In the genomic region with DNA sequence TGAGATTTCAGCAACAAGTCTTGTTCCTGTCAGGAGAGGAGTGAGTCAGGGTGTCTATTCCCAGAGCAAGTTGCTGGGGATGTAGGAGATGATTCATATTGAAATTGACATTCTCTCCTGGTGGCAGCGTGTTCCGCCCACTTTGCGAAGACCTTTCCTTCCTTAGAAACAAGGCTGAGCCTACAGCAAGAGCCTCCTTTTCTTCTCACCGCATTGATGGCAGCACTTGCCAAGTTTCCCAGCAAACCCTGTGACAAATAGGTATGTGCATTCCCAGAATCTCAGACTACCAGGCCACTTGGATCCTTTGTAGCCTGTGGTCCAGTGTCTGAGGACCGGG, we compare ENCODE assay signal across 10 cellular contexts.
DNase-seq lines count a peak whose midpoint lies in the region; ATAC-seq and TF ChIP-seq lines count a peak whose summit lies in the region.
"Had no signal": no experiment of that assay in that cellular context is flagged by ENCODE, and none has a peak within 500 bp of the region (broad histone marks: within the 10 kb centered on the region; RNA-seq: fewer than 3 reads in every experiment).

No MANE protein-coding gene starts in this region.

- H3K9me3 ChIP-seq in SK-N-SH: no peaks in the 10 kb centered on the region
- no peaks in the 10 kb centered on the region for H3K9me3 ChIP-seq in WERI-Rb-1 (ENCODE audit: severe bottlenecking)

- POLR2A ChIA-PET in SK-N-SH (lab: Yijun Ruan, JAX): no interaction called here

- no peak overlapping the region for H2AFZ ChIP-seq in SK-N-SH (ENCODE audit: low read depth)

- H3K4me2 ChIP-seq in SK-N-SH: no peak overlapping the region

- H4K20me1 ChIP-seq in SK-N-SH (ENCODE audit: insufficient read depth): no peaks in the 10 kb centered on the region

- DNase-seq in SK-N-SH (no peak), anterior cingulate cortex (lab: John Stamatoyannopoulos, UW) (peak in 30 of 58 donors; percentile 11 to 76 (median 42)), iPS-NIHi7 (ENCODE audit: extremely low spot score) (peak; percentile 36), smooth muscle cell of the brain vasculature (ENCODE audit: low read depth, low spot score) (peak; percentile 78), WERI-Rb-1 (no peak), NCI-H1436 (lab: John Stamatoyannopoulos, UW) (no peak)
- DNase-seq: central memory CD4-positive, alpha-beta T cell had no signal

- TF ChIP-seq CTCF in SK-N-SH (IDR thresholded peaks at IDR 0.05): no peak
- no peak for TF ChIP-seq CTCF in WERI-Rb-1 (IDR thresholded peaks at IDR 0.05; ENCODE audit: low read depth, low read length)

- no peak; the same call in 2 of the 3 replicates for ATAC-seq in SK-N-SH treated with all-trans-retinoic acid at 6 μM for 48 hours
- no peak for ATAC-seq in GM21447 (IDR thresholded peaks at IDR 0.05; ENCODE audit: unreplicated experiment)

- H3K4me1 ChIP-seq in SK-N-SH (ENCODE audit: control insufficient read depth in 1 of 2, insufficient read depth in 2 of 2, low read depth in 1 of 2, low read length in 1 of 2): peaks cover 8 to 26% of the 10 kb centered on the region in 2 experiments; a peak in 3 of 4 replicates

- no peaks in the 10 kb centered on the region for H3K9me2 ChIP-seq in SK-N-SH

- TF ChIP-seq EP300 in SK-N-SH (IDR thresholded peaks at IDR 0.05; ENCODE audit: borderline replicate concordance in 1 of 2, low read depth in 1 of 2, low read length in 1 of 2): no peak

- H3K79me2 ChIP-seq in SK-N-SH (ENCODE audit: insufficient read depth): no peaks in the 10 kb centered on the region

- H3K27ac ChIP-seq in SK-N-SH (ENCODE audit: low read depth in 2 of 2, low read length in 1 of 2): no peak overlapping the region
- no peak overlapping the region for H3K27ac ChIP-seq in WERI-Rb-1
- H3K27ac ChIP-seq: 22Rv1 had no signal

- 64% methylated on average over 5 of the region's 5 CpGs for whole genome bisulfite sequencing in SK-N-SH (ENCODE audit: low lambda C conversion rate)

- H3K36me3 ChIP-seq in SK-N-SH (replicated peaks in 1 of 2; ENCODE audit: control insufficient read depth in 1 of 2, insufficient read depth in 2 of 2, low read length in 1 of 2): no peaks in the 10 kb centered on the region
- no peaks in the 10 kb centered on the region for H3K36me3 ChIP-seq in WERI-Rb-1

- CTCF ChIA-PET in SK-N-SH (lab: Yijun Ruan, JAX): interaction anchor here (0.9 to 2.3 kb wide), 2 partner anchors 10 to 30 kb away, joined by 3 to 6 read pairs; no protein-coding TSS in a partner anchor

- H3F3A ChIP-seq in SK-N-SH (replicated peaks; ENCODE audit: insufficient read depth): no peaks in the 10 kb centered on the region

- H3K27me3 ChIP-seq in SK-N-SH (ENCODE audit: insufficient read depth): no peaks in the 10 kb centered on the region; the same call in 1 of the 2 replicates
- H3K27me3 ChIP-seq in WERI-Rb-1 (ENCODE audit: insufficient read depth, low read depth, severe bottlenecking): no peaks in the 10 kb centered on the region

- TF ChIP-seq RAD21 in SK-N-SH (IDR thresholded peaks at IDR 0.05; ENCODE audit: low read length): no peak

- H3K9ac ChIP-seq in SK-N-SH: no peak overlapping the region

- H3K4me3 ChIP-seq in SK-N-SH (ENCODE audit: low read depth in 2 of 2, low read length in 1 of 2): no peak overlapping the region
- H3K4me3 ChIP-seq in WERI-Rb-1 (ENCODE audit: low read depth, low read length): no peak overlapping the region

TF ChIP-seq in SK-N-SH, 30 proteins besides CTCF, POLR2A, EP300 and RAD21:
- TF ChIP-seq TEAD4 (IDR thresholded peaks at IDR 0.05; ENCODE audit: borderline replicate concordance, insufficient read depth) (no peak), PBX3 (IDR thresholded peaks at IDR 0.05) (peak; percentile 52), SIN3A (IDR thresholded peaks at IDR 0.05; ENCODE audit: borderline replicate concordance, low read depth, low read length) (no peak)

TF ChIP-seq in SK-N-SH treated with all-trans-retinoic acid at 6 μM for 48 hours, 23 proteins besides CTCF, POLR2A, EP300 and RAD21:
- TF ChIP-seq ZNF70 (CRISPR knock-in tag; IDR thresholded peaks at IDR 0.05) (no peak), SNAI2 (CRISPR knock-in tag; IDR thresholded peaks at IDR 0.05) (no peak), ZNF565 (CRISPR knock-in tag; conservative IDR thresholded peaks at IDR 0.05; ENCODE audit: low read depth) (no peak), CSDC2 (CRISPR knock-in tag; IDR thresholded peaks at IDR 0.05) (no peak), OSR1 (CRISPR knock-in tag; IDR thresholded peaks at IDR 0.05) (no peak), RARB (CRISPR knock-in tag; IDR thresholded peaks at IDR 0.05) (no peak), GLIS3 (CRISPR knock-in tag; IDR thresholded peaks at IDR 0.05) (no peak)
- TF ChIP-seq, protein P1, sequence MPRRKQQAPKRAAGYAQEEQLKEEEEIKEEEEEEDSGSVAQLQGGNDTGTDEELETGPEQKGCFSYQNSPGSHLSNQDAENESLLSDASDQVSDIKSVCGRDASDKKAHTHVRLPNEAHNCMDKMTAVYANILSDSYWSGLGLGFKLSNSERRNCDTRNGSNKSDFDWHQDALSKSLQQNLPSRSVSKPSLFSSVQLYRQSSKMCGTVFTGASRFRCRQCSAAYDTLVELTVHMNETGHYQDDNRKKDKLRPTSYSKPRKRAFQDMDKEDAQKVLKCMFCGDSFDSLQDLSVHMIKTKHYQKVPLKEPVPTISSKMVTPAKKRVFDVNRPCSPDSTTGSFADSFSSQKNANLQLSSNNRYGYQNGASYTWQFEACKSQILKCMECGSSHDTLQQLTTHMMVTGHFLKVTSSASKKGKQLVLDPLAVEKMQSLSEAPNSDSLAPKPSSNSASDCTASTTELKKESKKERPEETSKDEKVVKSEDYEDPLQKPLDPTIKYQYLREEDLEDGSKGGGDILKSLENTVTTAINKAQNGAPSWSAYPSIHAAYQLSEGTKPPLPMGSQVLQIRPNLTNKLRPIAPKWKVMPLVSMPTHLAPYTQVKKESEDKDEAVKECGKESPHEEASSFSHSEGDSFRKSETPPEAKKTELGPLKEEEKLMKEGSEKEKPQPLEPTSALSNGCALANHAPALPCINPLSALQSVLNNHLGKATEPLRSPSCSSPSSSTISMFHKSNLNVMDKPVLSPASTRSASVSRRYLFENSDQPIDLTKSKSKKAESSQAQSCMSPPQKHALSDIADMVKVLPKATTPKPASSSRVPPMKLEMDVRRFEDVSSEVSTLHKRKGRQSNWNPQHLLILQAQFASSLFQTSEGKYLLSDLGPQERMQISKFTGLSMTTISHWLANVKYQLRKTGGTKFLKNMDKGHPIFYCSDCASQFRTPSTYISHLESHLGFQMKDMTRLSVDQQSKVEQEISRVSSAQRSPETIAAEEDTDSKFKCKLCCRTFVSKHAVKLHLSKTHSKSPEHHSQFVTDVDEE (CRISPR knock-in tag; IDR thresholded peaks at IDR 0.05): no peak

Comparison
In these comparisons a context has a peak if more than half of its experiments do, and no peak if none do; other contexts are left out.
1. DNase-seq: peak in anterior cingulate cortex (30 of 58), iPS-NIHi7 (single experiment) and smooth muscle cell of the brain vasculature (single experiment); none in SK-N-SH (single experiment), WERI-Rb-1 (single experiment) and NCI-H1436 (single experiment).